ENCODE assay signal across 1 cellular context in the genomic region with DNA sequence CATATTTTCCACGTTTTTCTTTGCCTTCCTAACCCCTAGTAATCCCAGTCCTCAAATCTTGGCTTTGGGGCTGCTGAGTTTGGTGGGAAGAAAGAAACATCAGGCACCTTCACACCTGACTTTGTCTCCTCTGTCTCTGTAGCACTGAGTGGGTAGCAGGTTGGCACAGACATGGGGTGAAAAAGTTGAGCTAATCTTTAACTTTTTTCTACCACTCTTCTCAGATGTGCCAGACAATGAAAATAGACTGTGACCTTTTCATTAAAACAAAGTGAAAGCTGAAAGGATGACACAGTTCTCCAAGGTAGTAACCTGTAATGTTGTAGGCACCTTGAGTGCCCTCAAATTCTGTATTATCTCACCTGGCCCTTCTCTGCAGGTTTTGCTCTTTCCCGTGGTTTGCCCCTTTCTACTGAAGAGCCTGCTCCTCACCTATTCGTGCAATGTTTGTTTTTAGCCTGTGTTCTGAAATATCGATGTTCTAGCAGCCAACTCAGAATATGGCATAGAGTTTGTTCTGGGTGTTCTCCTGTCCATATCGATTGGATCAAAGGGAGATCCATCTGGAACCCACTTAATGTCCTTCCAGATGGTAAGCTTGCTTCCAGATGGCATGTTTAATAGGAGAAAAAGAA.
TF ChIP-seq lines count a peak whose summit lies in the region.

No MANE protein-coding gene starts in this region.

TF ChIP-seq in IMR-90, 13 proteins besides CTCF, POLR2A, EP300 and RAD21 (continued from another document):
- TF ChIP-seq MAZ (IDR thresholded peaks at IDR 0.05; ENCODE audit: borderline replicate concordance, low read depth, low read length): no peak
- TF ChIP-seq NFE2L2 (IDR thresholded peaks at IDR 0.05; ENCODE audit: low read depth, low read length): no peak
- TF ChIP-seq MXI1 (IDR thresholded peaks at IDR 0.05; ENCODE audit: borderline replicate concordance, low read depth, low read length): no peak
